Comparison of ENCODE assay signal across 21 cellular contexts in genomic region chr21:42252778-42253340, GRCh38. TPM values are rescaled to one million over a fixed set of nuclear protein-coding genes. Genes with fewer than 3 reads are reported as not detected.
DNase-seq lines count a peak whose midpoint lies in the region; ATAC-seq, FAIRE-seq and TF ChIP-seq lines count a peak whose summit lies in the region.
"Had no signal": no experiment of that assay in that cellular context is flagged by ENCODE, and none has a peak within 500 bp of the region (broad histone marks: within the 10 kb centered on the region; RNA-seq: fewer than 3 reads in every experiment).

No MANE protein-coding gene starts in this region.

- H3K4me3 ChIP-seq in DND-41 (ENCODE audit: low read depth in 1 of 2, low read length in 2 of 2), result no peak overlapping the region
- H3K4me3 ChIP-seq in transverse colon, result no peak overlapping the region
- H3K4me3 ChIP-seq: Peyer's patch, SK-N-MC had no signal

- intact Hi-C loops in left colon (cut with DNase I, micrococcal nuclease) (loop anchor here in 1 of 2 donors (10.0 kb wide), 1 partner anchor 88 kb away; no protein-coding TSS in a partner anchor), transverse colon (cut with DNase I; ENCODE audit: low total_unique reads) (no loop called here)

- no peak overlapping the region for H3K9ac ChIP-seq in DND-41 (ENCODE audit: low read depth, low read length)

- in situ Hi-C loops in transverse colon (cut with MboI; ENCODE audit: low pct_ligation_motif_present in 1 of 4, low pct_unique_long_range_greater_than_20kb in 1 of 4, low sequenced_read_pairs in 3 of 4), result loop anchor here in 1 of 4 donors (10.0 kb wide), 1 partner anchor 98 kb away; no protein-coding TSS in a partner anchor

- TF ChIP-seq POLR2A in transverse colon (IDR thresholded peaks at IDR 0.05) (no peak), GM12891 (IDR thresholded peaks at IDR 0.05; ENCODE audit: low read depth, low read length) (no peak)

- no peak overlapping the region for H3K4me2 ChIP-seq in DND-41 (ENCODE audit: insufficient read depth, low read length)

- 57 to 76% methylated on average over 4 to 11 of the region's 11 CpGs for WGBS in transverse colon (ENCODE audit: low coverage in 1 of 2), 2 donors

- peaks cover 21% of the 10 kb centered on the region; the same call in 1 of the 2 replicates for H4K20me1 ChIP-seq in DND-41 (ENCODE audit: insufficient read depth, low read length)

- TF ChIP-seq EP300 in transverse colon (IDR thresholded peaks at IDR 0.05; ENCODE audit: low read depth), result no peak

- H3K27me3 ChIP-seq in DND-41 (ENCODE audit: insufficient read depth, low read length, poor library complexity) (no peaks in the 10 kb centered on the region), transverse colon (no peaks in the 10 kb centered on the region)
- H3K27me3 ChIP-seq: Peyer's patch had no signal

- no peak for TF ChIP-seq CTCF in DND-41 (IDR thresholded peaks at IDR 0.05; ENCODE audit: borderline replicate concordance, extremely low read depth, low read length, poor library complexity, severe bottlenecking)
- no peak for TF ChIP-seq CTCF in transverse colon (IDR thresholded peaks at IDR 0.05)

- peaks cover 7% of the 10 kb centered on the region for H3K79me2 ChIP-seq in DND-41 (ENCODE audit: insufficient read depth, low read length)

- DNase-seq in DND-41 (no peak), left colon (peak in 1 of 2 donors; percentile 47), transverse colon (peak; percentile 55), hypothalamus (lab: John Stamatoyannopoulos, UW) (no peak), GM12891 (ENCODE audit: insufficient read length, low spot score) (no peak), T-helper 9 cell (no peak)
- DNase-seq: CD4-positive, CD25-positive, alpha-beta regulatory T cell; DMS153; GF-D8; GOT3; MM.1S; NCI-H1092; NCI-H1436 treated with DMSO at 0.1 percent for 48 hours; NCI-H2029; NCI-H2171 treated with DMSO at 0.1 percent for 48 hours; NCI-H446; NCI-H526 treated with DMSO at 0.1 percent for 48 hours; Peyer's patch had no signal

- H2AFZ ChIP-seq in DND-41 (ENCODE audit: low read depth, low read length), result no peak overlapping the region

- H3K36me3 ChIP-seq in DND-41 (ENCODE audit: insufficient read depth, low read length) (no peaks in the 10 kb centered on the region), transverse colon (no peaks in the 10 kb centered on the region)
- H3K36me3 ChIP-seq: Peyer's patch had no signal

- FAIRE-seq in GM12891 (lab: Jason Lieb, UNC), result no peak

- no peak for ATAC-seq in DND-41 (ENCODE audit: insufficient read depth, low read depth)
- ATAC-seq in left colon, result peak; percentile 90

- H3K9me3 ChIP-seq in DND-41 (ENCODE audit: insufficient read depth, low read length, severe bottlenecking), result no peaks in the 10 kb centered on the region
- no peaks in the 10 kb centered on the region for H3K9me3 ChIP-seq in transverse colon
- H3K9me3 ChIP-seq: Peyer's patch had no signal

- H3K4me1 ChIP-seq in DND-41 (ENCODE audit: insufficient read depth, low read length) (no peaks in the 10 kb centered on the region; the same call in 1 of the 2 replicates), transverse colon (peaks cover 3 to 20% (median 5%) of the 10 kb centered on the region in 4 donors)

- H3K27ac ChIP-seq in DND-41 (ENCODE audit: low read length) (peak overlapping the region; percentile 11; the same call in 1 of the 2 replicates), angular gyrus (ENCODE audit: low read depth, low read length) (peak overlapping the region; percentile 22), transverse colon (no peak overlapping the region)
- H3K27ac ChIP-seq: Peyer's patch, SK-N-MC had no signal

TF ChIP-seq in GM12891, 5 proteins besides CTCF, POLR2A, EP300 and RAD21:
- TF ChIP-seq PAX5 (IDR thresholded peaks at IDR 0.05; ENCODE audit: insufficient read depth, low read length, severe bottlenecking) (no peak), POLR2AphosphoS5 (IDR thresholded peaks at IDR 0.05; ENCODE audit: low read depth, low read length) (no peak), POU2F2 (IDR thresholded peaks at IDR 0.05; ENCODE audit: low read depth, low read length) (no peak), SPI1 (IDR thresholded peaks at IDR 0.05; ENCODE audit: low read depth, low read length) (no peak), TAF1 (IDR thresholded peaks at IDR 0.05; ENCODE audit: low read depth, low read length) (no peak)

RNA-seq across cellular contexts. Expression of gene ABCG1, which starts 33.9 kb away (rescaled TPM):
- total RNA-seq in left colon (10 to 100 TPM; 17.0 to 86.9 TPM), transverse colon (10 to 100 TPM; 17.1 to 67.7 (median 53.2) TPM)
- 2.5 TPM for polyA plus RNA-seq in GM12891 (2012; ENCODE audit: low read depth, missing spikeins)
- total RNA-seq: LHCN-M2 had no signal

Comparison
In these comparisons a context has a peak if more than half of its experiments do, and no peak if none do; other contexts are left out.
1. H3K27ac ChIP-seq: peak in DND-41 (single experiment) and angular gyrus (single experiment); none in transverse colon (0 of 4).